Comparison of ENCODE assay signal across 1 cellular context in genomic region chr11:45848654-45849081, GRCh38.
A peak's percentile ranks its signal among the peaks of the same experiment; 100 is the strongest.
TF ChIP-seq lines count a peak whose summit lies in the region.

No MANE protein-coding gene starts in this region.

TF ChIP-seq in HepG2, 621 proteins besides CTCF, POLR2A, EP300 and RAD21 (continued from another document and continues in another):
- TF ChIP-seq, protein P1, sequence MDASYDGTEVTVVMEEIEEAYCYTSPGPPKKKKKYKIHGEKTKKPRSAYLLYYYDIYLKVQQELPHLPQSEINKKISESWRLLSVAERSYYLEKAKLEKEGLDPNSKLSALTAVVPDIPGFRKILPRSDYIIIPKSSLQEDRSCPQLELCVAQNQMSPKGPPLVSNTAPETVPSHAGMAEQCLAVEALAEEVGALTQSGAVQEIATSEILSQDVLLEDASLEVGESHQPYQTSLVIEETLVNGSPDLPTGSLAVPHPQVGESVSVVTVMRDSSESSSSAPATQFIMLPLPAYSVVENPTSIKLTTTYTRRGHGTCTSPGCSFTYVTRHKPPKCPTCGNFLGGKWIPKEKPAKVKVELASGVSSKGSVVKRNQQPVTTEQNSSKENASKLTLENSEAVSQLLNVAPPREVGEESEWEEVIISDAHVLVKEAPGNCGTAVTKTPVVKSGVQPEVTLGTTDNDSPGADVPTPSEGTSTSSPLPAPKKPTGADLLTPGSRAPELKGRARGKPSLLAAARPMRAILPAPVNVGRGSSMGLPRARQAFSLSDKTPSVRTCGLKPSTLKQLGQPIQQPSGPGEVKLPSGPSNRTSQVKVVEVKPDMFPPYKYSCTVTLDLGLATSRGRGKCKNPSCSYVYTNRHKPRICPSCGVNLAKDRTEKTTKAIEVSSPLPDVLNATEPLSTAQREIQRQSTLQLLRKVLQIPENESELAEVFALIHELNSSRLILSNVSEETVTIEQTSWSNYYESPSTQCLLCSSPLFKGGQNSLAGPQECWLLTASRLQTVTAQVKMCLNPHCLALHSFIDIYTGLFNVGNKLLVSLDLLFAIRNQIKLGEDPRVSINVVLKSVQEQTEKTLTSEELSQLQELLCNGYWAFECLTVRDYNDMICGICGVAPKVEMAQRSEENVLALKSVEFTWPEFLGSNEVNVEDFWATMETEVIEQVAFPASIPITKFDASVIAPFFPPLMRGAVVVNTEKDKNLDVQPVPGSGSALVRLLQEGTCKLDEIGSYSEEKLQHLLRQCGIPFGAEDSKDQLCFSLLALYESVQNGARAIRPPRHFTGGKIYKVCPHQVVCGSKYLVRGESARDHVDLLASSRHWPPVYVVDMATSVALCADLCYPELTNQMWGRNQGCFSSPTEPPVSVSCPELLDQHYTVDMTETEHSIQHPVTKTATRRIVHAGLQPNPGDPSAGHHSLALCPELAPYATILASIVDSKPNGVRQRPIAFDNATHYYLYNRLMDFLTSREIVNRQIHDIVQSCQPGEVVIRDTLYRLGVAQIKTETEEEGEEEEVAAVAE (CRISPR knock-in tag; IDR thresholded peaks at IDR 0.05; ENCODE audit: borderline replicate concordance) = no peak
- TF ChIP-seq ZNF83 (CRISPR knock-in tag; IDR thresholded peaks at IDR 0.05; ENCODE audit: borderline replicate concordance) = no peak
- no peak for TF ChIP-seq SETDB1 (CRISPR knock-in tag; IDR thresholded peaks at IDR 0.05; ENCODE audit: borderline replicate concordance)
- no peak for TF ChIP-seq ATF1 (CRISPR knock-in tag; IDR thresholded peaks at IDR 0.05)
- TF ChIP-seq KDM1A (CRISPR knock-in tag; IDR thresholded peaks at IDR 0.05) = 0 out of 2 replicates have a peak, but pooled peaks have one; percentile 35
- no peak for TF ChIP-seq ZSCAN29 (CRISPR knock-in tag; conservative IDR thresholded peaks at IDR 0.05)
- TF ChIP-seq ZNF629 (CRISPR knock-in tag; conservative IDR thresholded peaks at IDR 0.05) = peak; percentile 34; the same call in 1 of the 2 replicates
- TF ChIP-seq KMT2B (CRISPR knock-in tag; IDR thresholded peaks at IDR 0.05) = no peak
- no peak for TF ChIP-seq NR2F6 (IDR thresholded peaks at IDR 0.05)
- TF ChIP-seq NR2F6 (CRISPR knock-in tag; IDR thresholded peaks at IDR 0.05) = no peak
- no peak for TF ChIP-seq AFF4 (CRISPR knock-in tag; IDR thresholded peaks at IDR 0.05)
- no peak for TF ChIP-seq GTF3A (CRISPR knock-in tag; conservative IDR thresholded peaks at IDR 0.05)
- TF ChIP-seq, protein P2, sequence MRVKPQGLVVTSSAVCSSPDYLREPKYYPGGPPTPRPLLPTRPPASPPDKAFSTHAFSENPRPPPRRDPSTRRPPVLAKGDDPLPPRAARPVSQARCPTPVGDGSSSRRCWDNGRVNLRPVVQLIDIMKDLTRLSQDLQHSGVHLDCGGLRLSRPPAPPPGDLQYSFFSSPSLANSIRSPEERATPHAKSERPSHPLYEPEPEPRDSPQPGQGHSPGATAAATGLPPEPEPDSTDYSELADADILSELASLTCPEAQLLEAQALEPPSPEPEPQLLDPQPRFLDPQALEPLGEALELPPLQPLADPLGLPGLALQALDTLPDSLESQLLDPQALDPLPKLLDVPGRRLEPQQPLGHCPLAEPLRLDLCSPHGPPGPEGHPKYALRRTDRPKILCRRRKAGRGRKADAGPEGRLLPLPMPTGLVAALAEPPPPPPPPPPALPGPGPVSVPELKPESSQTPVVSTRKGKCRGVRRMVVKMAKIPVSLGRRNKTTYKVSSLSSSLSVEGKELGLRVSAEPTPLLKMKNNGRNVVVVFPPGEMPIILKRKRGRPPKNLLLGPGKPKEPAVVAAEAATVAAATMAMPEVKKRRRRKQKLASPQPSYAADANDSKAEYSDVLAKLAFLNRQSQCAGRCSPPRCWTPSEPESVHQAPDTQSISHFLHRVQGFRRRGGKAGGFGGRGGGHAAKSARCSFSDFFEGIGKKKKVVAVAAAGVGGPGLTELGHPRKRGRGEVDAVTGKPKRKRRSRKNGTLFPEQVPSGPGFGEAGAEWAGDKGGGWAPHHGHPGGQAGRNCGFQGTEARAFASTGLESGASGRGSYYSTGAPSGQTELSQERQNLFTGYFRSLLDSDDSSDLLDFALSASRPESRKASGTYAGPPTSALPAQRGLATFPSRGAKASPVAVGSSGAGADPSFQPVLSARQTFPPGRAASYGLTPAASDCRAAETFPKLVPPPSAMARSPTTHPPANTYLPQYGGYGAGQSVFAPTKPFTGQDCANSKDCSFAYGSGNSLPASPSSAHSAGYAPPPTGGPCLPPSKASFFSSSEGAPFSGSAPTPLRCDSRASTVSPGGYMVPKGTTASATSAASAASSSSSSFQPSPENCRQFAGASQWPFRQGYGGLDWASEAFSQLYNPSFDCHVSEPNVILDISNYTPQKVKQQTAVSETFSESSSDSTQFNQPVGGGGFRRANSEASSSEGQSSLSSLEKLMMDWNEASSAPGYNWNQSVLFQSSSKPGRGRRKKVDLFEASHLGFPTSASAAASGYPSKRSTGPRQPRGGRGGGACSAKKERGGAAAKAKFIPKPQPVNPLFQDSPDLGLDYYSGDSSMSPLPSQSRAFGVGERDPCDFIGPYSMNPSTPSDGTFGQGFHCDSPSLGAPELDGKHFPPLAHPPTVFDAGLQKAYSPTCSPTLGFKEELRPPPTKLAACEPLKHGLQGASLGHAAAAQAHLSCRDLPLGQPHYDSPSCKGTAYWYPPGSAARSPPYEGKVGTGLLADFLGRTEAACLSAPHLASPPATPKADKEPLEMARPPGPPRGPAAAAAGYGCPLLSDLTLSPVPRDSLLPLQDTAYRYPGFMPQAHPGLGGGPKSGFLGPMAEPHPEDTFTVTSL (CRISPR knock-in tag; IDR thresholded peaks at IDR 0.05; ENCODE audit: borderline replicate concordance) = peak; percentile 52; the same call in 1 of the 2 replicates
- peak; percentile 61; the same call in 1 of the 2 replicates for TF ChIP-seq ZNF296 (CRISPR knock-in tag; conservative IDR thresholded peaks at IDR 0.05)
- TF ChIP-seq PHB2 (IDR thresholded peaks at IDR 0.05; ENCODE audit: partially characterized antibody) = no peak
- TF ChIP-seq ZFP41 (CRISPR knock-in tag; IDR thresholded peaks at IDR 0.05; ENCODE audit: borderline replicate concordance) = no peak
- no peak for TF ChIP-seq MTA3 (CRISPR knock-in tag; IDR thresholded peaks at IDR 0.05)
- no peak for TF ChIP-seq PBX2 (CRISPR knock-in tag; IDR thresholded peaks at IDR 0.05)
- TF ChIP-seq ATAD3A (CRISPR knock-in tag; IDR thresholded peaks at IDR 0.05) = no peak
- peak; percentile 51 for TF ChIP-seq SOX13 (IDR thresholded peaks at IDR 0.05)
- peak in 1 of 2 experiments; percentile 79; a peak in 2 of 4 replicates for TF ChIP-seq SOX13 (CRISPR knock-in tag; conservative IDR thresholded peaks at IDR 0.05 in 1 of 2, IDR thresholded peaks at IDR 0.05 in 1 of 2)
- peak; percentile 37; the same call in 1 of the 2 replicates for TF ChIP-seq HOXA3 (CRISPR knock-in tag; IDR thresholded peaks at IDR 0.05)
- TF ChIP-seq ZBTB38 (CRISPR knock-in tag; IDR thresholded peaks at IDR 0.05) = no peak
- TF ChIP-seq RFXAP (CRISPR knock-in tag; IDR thresholded peaks at IDR 0.05; ENCODE audit: borderline replicate concordance) = no peak
- no peak for TF ChIP-seq CBFB (CRISPR knock-in tag; IDR thresholded peaks at IDR 0.05)
- TF ChIP-seq CENPX (CRISPR knock-in tag; IDR thresholded peaks at IDR 0.05) = no peak
- TF ChIP-seq ZNF33A (CRISPR knock-in tag; IDR thresholded peaks at IDR 0.05; ENCODE audit: borderline replicate concordance) = no peak
- no peak for TF ChIP-seq NFYC (CRISPR knock-in tag; IDR thresholded peaks at IDR 0.05)
- TF ChIP-seq SYNCRIP (IDR thresholded peaks at IDR 0.05; ENCODE audit: insufficient read depth, low read depth, low read length) = no peak
- TF ChIP-seq NR0B2 (CRISPR knock-in tag; IDR thresholded peaks at IDR 0.05) = no peak
- no peak for TF ChIP-seq ZNF652 (CRISPR knock-in tag; IDR thresholded peaks at IDR 0.05; ENCODE audit: borderline replicate concordance, low read depth)
- no peak for TF ChIP-seq ZNF484 (CRISPR knock-in tag; IDR thresholded peaks at IDR 0.05; ENCODE audit: borderline replicate concordance, low read depth)
- no peak for TF ChIP-seq CERS6 (CRISPR knock-in tag; IDR thresholded peaks at IDR 0.05)
- TF ChIP-seq MED8 (CRISPR knock-in tag; IDR thresholded peaks at IDR 0.05; ENCODE audit: insufficient replicate concordance) = no peak
- TF ChIP-seq XBP1 (CRISPR knock-in tag; IDR thresholded peaks at IDR 0.05) = no peak
- TF ChIP-seq, protein P3, sequence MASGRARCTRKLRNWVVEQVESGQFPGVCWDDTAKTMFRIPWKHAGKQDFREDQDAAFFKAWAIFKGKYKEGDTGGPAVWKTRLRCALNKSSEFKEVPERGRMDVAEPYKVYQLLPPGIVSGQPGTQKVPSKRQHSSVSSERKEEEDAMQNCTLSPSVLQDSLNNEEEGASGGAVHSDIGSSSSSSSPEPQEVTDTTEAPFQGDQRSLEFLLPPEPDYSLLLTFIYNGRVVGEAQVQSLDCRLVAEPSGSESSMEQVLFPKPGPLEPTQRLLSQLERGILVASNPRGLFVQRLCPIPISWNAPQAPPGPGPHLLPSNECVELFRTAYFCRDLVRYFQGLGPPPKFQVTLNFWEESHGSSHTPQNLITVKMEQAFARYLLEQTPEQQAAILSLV (CRISPR knock-in tag; IDR thresholded peaks at IDR 0.05; ENCODE audit: borderline replicate concordance) = no peak
- no peak for TF ChIP-seq AHR (CRISPR knock-in tag; IDR thresholded peaks at IDR 0.05)
- no peak for TF ChIP-seq GATA4 (IDR thresholded peaks at IDR 0.05; ENCODE audit: borderline replicate concordance, low read depth)
- TF ChIP-seq, protein P4, sequence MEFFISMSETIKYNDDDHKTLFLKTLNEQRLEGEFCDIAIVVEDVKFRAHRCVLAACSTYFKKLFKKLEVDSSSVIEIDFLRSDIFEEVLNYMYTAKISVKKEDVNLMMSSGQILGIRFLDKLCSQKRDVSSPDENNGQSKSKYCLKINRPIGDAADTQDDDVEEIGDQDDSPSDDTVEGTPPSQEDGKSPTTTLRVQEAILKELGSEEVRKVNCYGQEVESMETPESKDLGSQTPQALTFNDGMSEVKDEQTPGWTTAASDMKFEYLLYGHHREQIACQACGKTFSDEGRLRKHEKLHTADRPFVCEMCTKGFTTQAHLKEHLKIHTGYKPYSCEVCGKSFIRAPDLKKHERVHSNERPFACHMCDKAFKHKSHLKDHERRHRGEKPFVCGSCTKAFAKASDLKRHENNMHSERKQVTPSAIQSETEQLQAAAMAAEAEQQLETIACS (CRISPR knock-in tag; IDR thresholded peaks at IDR 0.05) = no peak
- TF ChIP-seq ZNF333 (CRISPR knock-in tag; IDR thresholded peaks at IDR 0.05; ENCODE audit: borderline replicate concordance) = no peak
- TF ChIP-seq, protein P5, sequence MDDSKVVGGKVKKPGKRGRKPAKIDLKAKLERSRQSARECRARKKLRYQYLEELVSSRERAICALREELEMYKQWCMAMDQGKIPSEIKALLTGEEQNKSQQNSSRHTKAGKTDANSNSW (CRISPR knock-in tag; IDR thresholded peaks at IDR 0.05; ENCODE audit: borderline replicate concordance) = no peak
- no peak for TF ChIP-seq BORCS8-MEF2B (CRISPR knock-in tag; IDR thresholded peaks at IDR 0.05)
- TF ChIP-seq FOXM1 (CRISPR knock-in tag; IDR thresholded peaks at IDR 0.05) = no peak
- no peak for TF ChIP-seq SIX4 (CRISPR knock-in tag; IDR thresholded peaks at IDR 0.05)
- TF ChIP-seq, protein P6, sequence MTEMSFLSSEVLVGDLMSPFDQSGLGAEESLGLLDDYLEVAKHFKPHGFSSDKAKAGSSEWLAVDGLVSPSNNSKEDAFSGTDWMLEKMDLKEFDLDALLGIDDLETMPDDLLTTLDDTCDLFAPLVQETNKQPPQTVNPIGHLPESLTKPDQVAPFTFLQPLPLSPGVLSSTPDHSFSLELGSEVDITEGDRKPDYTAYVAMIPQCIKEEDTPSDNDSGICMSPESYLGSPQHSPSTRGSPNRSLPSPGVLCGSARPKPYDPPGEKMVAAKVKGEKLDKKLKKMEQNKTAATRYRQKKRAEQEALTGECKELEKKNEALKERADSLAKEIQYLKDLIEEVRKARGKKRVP (CRISPR knock-in tag; IDR thresholded peaks at IDR 0.05) = no peak
- TF ChIP-seq EHMT2 (IDR thresholded peaks at IDR 0.05; ENCODE audit: borderline replicate concordance, low read depth, low read length) = no peak; the same call in 1 of the 2 replicates
